Comparison of ENCODE assay signal across 1 cellular context in the genomic region with DNA sequence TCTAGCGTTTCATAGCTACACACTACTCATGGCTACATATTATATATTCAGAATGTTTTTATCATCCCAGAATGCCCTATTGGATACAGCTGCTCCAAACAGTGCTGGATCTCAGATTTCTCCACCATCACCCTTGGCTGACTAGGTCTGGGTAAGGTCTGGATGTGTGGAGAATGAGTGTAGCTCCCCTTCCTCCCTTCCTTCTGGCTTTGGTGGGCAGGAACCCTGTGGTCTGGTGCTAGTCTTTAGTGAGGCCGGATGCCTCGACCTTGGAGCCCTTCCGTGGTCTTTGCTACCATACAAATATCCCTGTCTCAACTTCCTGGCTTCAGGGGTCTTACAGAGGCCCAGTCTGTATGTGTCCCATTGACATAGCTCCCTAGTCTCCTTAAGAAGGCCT.
TF ChIP-seq lines count a peak whose summit lies in the region.

No MANE protein-coding gene starts in this region.

TF ChIP-seq in H1, 55 proteins besides CTCF, POLR2A, EP300 and RAD21:
- no peak for TF ChIP-seq SIRT6 (IDR thresholded peaks at IDR 0.05; ENCODE audit: low read length)
- no peak for TF ChIP-seq ASH2L (IDR thresholded peaks at IDR 0.05; ENCODE audit: low read length)
- no peak for TF ChIP-seq SIN3A (conservative IDR thresholded peaks at IDR 0.05 in 1 of 2, IDR thresholded peaks at IDR 0.05 in 1 of 2; ENCODE audit: low read depth in 1 of 2, low read length in 2 of 2)
- TF ChIP-seq MAFK (IDR thresholded peaks at IDR 0.05; ENCODE audit: low read depth, low read length), result no peak
- no peak for TF ChIP-seq GTF2F1 (IDR thresholded peaks at IDR 0.05; ENCODE audit: borderline replicate concordance, low read depth, low read length)
- TF ChIP-seq YY1 (IDR thresholded peaks at IDR 0.05; ENCODE audit: low read depth, low read length), result no peak
- no peak for TF ChIP-seq TBP (IDR thresholded peaks at IDR 0.05; ENCODE audit: low read depth, low read length)
- TF ChIP-seq ZNF274 (IDR thresholded peaks at IDR 0.05; ENCODE audit: borderline replicate concordance, extremely low read depth, low read length), result no peak
- TF ChIP-seq RFX5 (IDR thresholded peaks at IDR 0.05; ENCODE audit: borderline replicate concordance, low read depth, low read length), result no peak
- no peak for TF ChIP-seq EGR1 (IDR thresholded peaks at IDR 0.05; ENCODE audit: borderline replicate concordance, low read depth, low read length)
